ENCODE assay signal across 8 cellular contexts in genomic region chr3:142888099-142888483, GRCh38. TPM values are rescaled to one million over a fixed set of nuclear protein-coding genes. Genes with fewer than 3 reads are reported as not detected.
DNase-seq lines count a peak whose midpoint lies in the region; ATAC-seq and TF ChIP-seq lines count a peak whose summit lies in the region.

No MANE protein-coding gene starts in this region.

- TF ChIP-seq CTCF in foreskin fibroblast (IDR thresholded peaks at IDR 0.05; ENCODE audit: low read depth, low read length) (no peak), omental fat pad (IDR thresholded peaks at IDR 0.05) (no peak)

- peak; percentile 93 for DNase-seq in DMS 273 treated with DMSO at 0.1 percent for 48 hours (lab: John Stamatoyannopoulos, UW)
- peak; percentile 82 for DNase-seq in KBM-7
- DNase-seq in T-cell: no peak
- DNase-seq in foreskin fibroblast: peak in 1 of 2 donors; percentile 46
- no peak for DNase-seq in omental fat pad (ENCODE audit: low spot score)
- DNase-seq in hypothalamus (lab: John Stamatoyannopoulos, UW): no peak
- no peak for DNase-seq in stimulated activated CD4-positive, alpha-beta T cell treated with anti-CD3 and anti-CD28 coated beads, Interleukin-4, amount 100 ng/mL, for 4 hours

- CTCF ChIA-PET in T-cell (lab: Charles Lee): no interaction called here

- peaks cover 50 to 64% of the 10 kb centered on the region in 2 donors for H3K27me3 Mint-ChIP-seq in T-cell

- in situ Hi-C loops in KBM-7 (cut with MboI; ENCODE audit: low pct_unique_long_range_greater_than_20kb, low sequenced_read_pairs): no loop called here

- H3K4me3 ChIP-seq in foreskin fibroblast (ENCODE audit: low read depth in 1 of 2, low read length in 2 of 2): peak overlapping the region; percentile 50 to 59

- no peak overlapping the region for H3K27ac Mint-ChIP-seq in T-cell

- H3K4me3 Mint-ChIP-seq in T-cell: peak overlapping the region; percentile 45 to 73 (median 57)

- ATAC-seq in T-cell (replicated peaks in 1 of 4): no peak
- ATAC-seq in omental fat pad (ENCODE audit: low FRiP score): peak; percentile 46
- no peak for ATAC-seq in HG03571 (IDR thresholded peaks at IDR 0.05; ENCODE audit: unreplicated experiment)

- H3K4me1 Mint-ChIP-seq in T-cell: peaks cover 4 to 11% (median 10%) of the 10 kb centered on the region in 3 donors

- no peaks in the 10 kb centered on the region for H3K36me3 Mint-ChIP-seq in T-cell

- no peaks in the 10 kb centered on the region for H3K9me3 Mint-ChIP-seq in T-cell

- POLR2A ChIA-PET in T-cell (lab: Charles Lee): no interaction called here

RNA-seq across cellular contexts. Expression of gene PCOLCE2, which starts 0.8 kb away (rescaled TPM):
- total RNA-seq in T-cell (not detected), omental fat pad (100 to 1,000 TPM in 3 of 4 donors, 10 to 100 TPM in 1; 70.3 to 238 (median 159) TPM)

Comparison
In these comparisons a context has a peak if more than half of its experiments do, and no peak if none do; other contexts are left out.
1. DNase-seq: peak in DMS 273 treated with DMSO at 0.1 percent for 48 hours (single experiment) and KBM-7 (single experiment); none in T-cell (0 of 34), omental fat pad (single experiment), hypothalamus (0 of 51) and stimulated activated CD4-positive, alpha-beta T cell treated with anti-CD3 and anti-CD28 coated beads, Interleukin-4, amount 100 ng/mL, for 4 hours (0 of 2).
2. RNA of gene PCOLCE2, which starts 0.8 kb away (total RNA-seq): 70.3 to 238 TPM in omental fat pad; not detected in T-cell; every median in the first group is over 10 times any median in the second.